In the genomic region with DNA sequence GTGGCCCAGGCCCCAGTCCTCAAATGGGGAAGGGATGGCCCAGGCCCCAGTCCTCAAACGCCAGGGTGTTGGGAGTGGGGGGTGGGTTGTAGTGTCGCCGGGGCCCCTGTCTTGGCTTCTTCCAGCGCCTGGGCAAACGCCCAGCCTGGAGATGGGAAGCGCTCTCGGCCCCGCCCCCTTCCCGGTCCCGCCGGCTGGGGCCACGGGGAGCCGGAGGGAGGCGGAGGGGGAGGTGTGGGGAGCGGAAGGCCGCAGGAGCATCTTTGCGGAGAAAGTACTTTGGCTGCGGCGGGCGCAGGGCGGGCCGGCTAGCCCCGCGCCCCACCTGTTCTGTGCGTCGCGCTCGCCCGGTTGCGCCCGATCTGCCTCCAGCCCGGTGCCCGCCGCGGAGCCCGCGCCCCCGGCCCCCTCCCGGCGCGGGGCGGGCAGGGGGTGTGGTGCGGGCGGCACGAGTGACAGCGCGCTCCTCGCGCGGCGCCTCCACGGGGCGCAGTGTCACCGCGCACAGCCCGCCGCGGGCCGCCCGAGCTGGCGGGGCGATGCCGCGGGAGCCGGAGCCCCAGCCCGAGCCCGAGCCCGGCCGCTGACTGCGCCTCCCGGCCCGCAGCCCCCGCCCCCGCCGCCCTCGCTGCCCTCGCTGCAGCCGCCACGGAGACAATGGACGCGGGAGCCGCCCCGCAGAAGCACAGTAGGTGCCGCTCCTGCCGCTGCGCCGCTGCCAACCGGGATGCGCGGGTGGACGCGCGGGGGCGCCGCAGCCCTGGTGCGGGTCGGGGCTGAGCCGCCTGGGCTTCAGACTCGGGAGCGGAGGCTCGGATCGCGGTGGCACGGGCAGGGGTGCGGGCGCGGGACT, we compare ENCODE assay signal across 8 cellular contexts. TPM values are rescaled to one million over a fixed set of nuclear protein-coding genes. Genes with fewer than 3 reads are reported as not detected.
DNase-seq lines count a peak whose midpoint lies in the region; ATAC-seq, FAIRE-seq and TF ChIP-seq lines count a peak whose summit lies in the region.

No MANE protein-coding gene starts in this region.

- H3K23me2 ChIP-seq in H1 (ENCODE audit: low read depth, low read length), result no peaks in the 10 kb centered on the region; the same call in 1 of the 2 replicates

- H3K36me3 ChIP-seq in H1 (ENCODE audit: control insufficient read depth in 2 of 4, insufficient read depth in 4 of 4, low read length in 3 of 4), result no peaks in the 10 kb centered on the region
- no peaks in the 10 kb centered on the region for H3K36me3 ChIP-seq in psoas muscle (ENCODE audit: insufficient read depth in 1 of 2, low read depth in 1 of 2)

- H3K79me2 ChIP-seq in H1 (ENCODE audit: control insufficient read depth in 1 of 2, insufficient read depth in 2 of 2, low read length in 2 of 2), result no peaks in the 10 kb centered on the region

- H2AFZ ChIP-seq in H1 (ENCODE audit: low read length), result no peak overlapping the region

- peak overlapping the region; percentile 87 for H3K27ac ChIP-seq in RWPE1
- no peak overlapping the region for H3K27ac ChIP-seq in H1 (ENCODE audit: low read depth, low read length)
- H3K27ac ChIP-seq in psoas muscle, result no peak overlapping the region

- H3K4me1 ChIP-seq in H1 (replicated peaks in 1 of 4; ENCODE audit: control insufficient read depth in 3 of 4, insufficient read depth in 4 of 4, low read length in 3 of 4) (peaks cover 0 to 18% (median 10%) of the 10 kb centered on the region in 4 experiments; a peak in 4 of 7 replicates), psoas muscle (peaks cover 3% of the 10 kb centered on the region)

- H2BK120ac ChIP-seq in H1 (replicated peaks; ENCODE audit: low read depth, low read length), result no peak overlapping the region

- no peak overlapping the region; the same call in 1 of the 2 replicates for H2BK15ac ChIP-seq in H1 (ENCODE audit: low read length)

- H3K9me3 ChIP-seq in H1 (ENCODE audit: insufficient read depth in 2 of 2, low read depth in 1 of 2, low read length in 1 of 2) (no peaks in the 10 kb centered on the region), psoas muscle (no peaks in the 10 kb centered on the region)

- H4K5ac ChIP-seq in H1 (ENCODE audit: insufficient read length, low read depth, low read length), result no peak overlapping the region

- FAIRE-seq in H1 (lab: Jason Lieb, UNC), result no peak

- H3K4ac ChIP-seq in H1 (replicated peaks; ENCODE audit: insufficient read length, low read depth, low read length), result no peak overlapping the region

- WGBS in H1 (ENCODE audit: extremely low coverage in 1 of 2, insufficient coverage in 1 of 2, insufficient read length in 1 of 2, insufficient replicate concordance in 2 of 2, low coverage in 1 of 2, low lambda C conversion rate in 2 of 2, missing lambda C conversion rate in 1 of 2), 2 experiments, result 7% methylated on average over 50 of the region's 107 CpGs; no CpG with 5 or more reads in 1 of the 2 experiments
- WGBS in psoas muscle, 3 donors, result 1 to 2% (median 2%) methylated on average over 41 to 107 of the region's 107 CpGs

- H3K4me2 ChIP-seq in H1 (ENCODE audit: insufficient read depth in 1 of 2, low read depth in 2 of 2, low read length in 2 of 2), result peak overlapping the region; percentile 1 to 61; a peak in 3 of 4 replicates

- CTCF ChIA-PET in GM10248 (lab: Yijun Ruan, JAX) (no interaction called here), RWPE1 (lab: Yijun Ruan, JAX) (interaction anchor here (0.6 to 0.7 kb wide), 2 partner anchors 30 to 720 kb away, joined by 3 read pairs; no protein-coding TSS in a partner anchor), H1 (lab: Charles Lee; ENCODE audit: partially characterized antibody) (interaction anchor here (0.6 to 2.5 kb wide), 15 partner anchors 9 to 981 kb away, joined by 3 to 11 read pairs (median 4); partner anchors contain the start of gene FAAP20)

- H2BK20ac ChIP-seq in H1 (ENCODE audit: low read length), result no peak overlapping the region

- intact Hi-C loops in psoas muscle (cut with DNase I), result no loop called here
- intact Hi-C loops in Right ventricle myocardium inferior (cut with DNase I), result no loop called here

- H4K8ac ChIP-seq in H1 (ENCODE audit: extremely low read depth, insufficient read depth, low read length), result peak overlapping the region; percentile 89; the same call in 1 of the 2 replicates

- no peak overlapping the region for H3K23ac ChIP-seq in H1 (ENCODE audit: insufficient read length)

- no peak overlapping the region for H2AK5ac ChIP-seq in H1 (ENCODE audit: low read depth, low read length)

- H3K56ac ChIP-seq in H1 (replicated peaks; ENCODE audit: insufficient read length, low read depth, low read length), result no peak overlapping the region

- H3K14ac ChIP-seq in H1 (ENCODE audit: insufficient read length), result no peak overlapping the region

- no peaks in the 10 kb centered on the region for H3K79me1 ChIP-seq in H1 (ENCODE audit: low read depth, low read length)

- H4K91ac ChIP-seq in H1 (replicated peaks; ENCODE audit: insufficient read length, low read length), result no peak overlapping the region

- TF ChIP-seq CTCF in GM10248 (IDR thresholded peaks at IDR 0.05; ENCODE audit: control extremely low read depth, extremely low read depth, low read depth, missing control alignments), result peak; percentile 6
- no peak for TF ChIP-seq CTCF in RWPE1 (conservative IDR thresholded peaks at IDR 0.05; ENCODE audit: low read depth)
- TF ChIP-seq CTCF in H1 (IDR thresholded peaks at IDR 0.05; ENCODE audit: control extremely low read depth in 1 of 3, insufficient read depth in 1 of 3, low read depth in 1 of 3, low read length in 3 of 3), result peak in 2 of 3 experiments; percentile 24 to 54; a peak in 3 of 4 replicates
- peak; percentile 12 for TF ChIP-seq CTCF in psoas muscle (IDR thresholded peaks at IDR 0.05)

- no peak overlapping the region for H2BK5ac ChIP-seq in H1 (ENCODE audit: low read depth, low read length)

- peaks cover 18 to 34% (median 30%) of the 10 kb centered on the region in 4 experiments for H3K27me3 ChIP-seq in H1 (replicated peaks in 1 of 4; ENCODE audit: control insufficient read depth in 3 of 4, extremely low read depth in 1 of 4, insufficient read depth in 3 of 4, low read length in 3 of 4)
- H3K27me3 ChIP-seq in psoas muscle (ENCODE audit: insufficient read depth in 3 of 3, low read length in 2 of 3), result peaks cover 2 to 87% (median 30%) of the 10 kb centered on the region in 3 donors

- peak in 1 of 4 donors; percentile 35 for ATAC-seq in psoas muscle
- ATAC-seq in Right ventricle myocardium inferior, result no peak

- POLR2A ChIA-PET in GM10248 (lab: Yijun Ruan, JAX) (no interaction called here), RWPE1 (lab: Yijun Ruan, JAX; ENCODE audit: low non-redundant PET) (no interaction called here), H1 (lab: Charles Lee; ENCODE audit: partially characterized antibody) (interaction anchor here (1.1 to 1.3 kb wide), 2 partner anchors 30 to 83 kb away, joined by 3 to 5 read pairs; partner anchors contain the start of genes PANK4 and PEX10)

- DNase-seq in GM10248 (ENCODE audit: extremely low spot score), result no peak
- no peak for DNase-seq in RWPE1 (ENCODE audit: low spot score)
- peak in 1 of 2 experiments; percentile 76 for DNase-seq in H1 (ENCODE audit: low read depth in 1 of 2, low spot score in 2 of 2)
- no peak for DNase-seq in psoas muscle
- DNase-seq in OCI-M1 (lab: John Stamatoyannopoulos, UW), result no peak
- no peak for DNase-seq in AML-193 (lab: John Stamatoyannopoulos, UW)
- no peak for DNase-seq in Right ventricle myocardium inferior (ENCODE audit: missing footprints)
- DNase-seq in hepatic stellate cell (ENCODE audit: low spot score), result no peak

- H3K9ac ChIP-seq in H1 (replicated peaks in 1 of 4; ENCODE audit: extremely low read depth in 1 of 4, low read depth in 3 of 4, low read length in 3 of 4), result no peak overlapping the region

- TF ChIP-seq RAD21 in H1 (IDR thresholded peaks at IDR 0.05 in 1 of 2, conservative IDR thresholded peaks at IDR 0.05 in 1 of 2; ENCODE audit: low read depth in 2 of 2, low read length in 2 of 2), result peak; percentile 51 to 71

- TF ChIP-seq POLR2A in H1 (IDR thresholded peaks at IDR 0.05; ENCODE audit: control extremely low read depth in 1 of 2, low read depth in 2 of 2, low read length in 2 of 2), result no peak

- H3K4me3 ChIP-seq in H1 (ENCODE audit: extremely low read depth in 1 of 4, insufficient read depth in 2 of 4, low read depth in 3 of 4, low read length in 4 of 4) (peak overlapping the region in 2 of 4 experiments; percentile 10 to 51; a peak in 5 of 8 replicates), psoas muscle (no peak overlapping the region)

- no peak overlapping the region for H2BK12ac ChIP-seq in H1 (ENCODE audit: low read depth, low read length)

- TF ChIP-seq EP300 in H1 (IDR thresholded peaks at IDR 0.05; ENCODE audit: borderline replicate concordance in 1 of 2, low read depth in 2 of 2, low read length in 2 of 2), result no peak

- H3K18ac ChIP-seq in H1 (ENCODE audit: extremely low read depth, low read length), result no peak overlapping the region

- peaks cover 0 to 3% of the 10 kb centered on the region in 2 experiments for H4K20me1 ChIP-seq in H1 (replicated peaks in 1 of 2; ENCODE audit: control insufficient read depth in 1 of 2, insufficient read depth in 2 of 2, low read length in 2 of 2)

RNA-seq across cellular contexts. Expression of gene PEX10, which starts 31.1 kb away (rescaled TPM):
- 24.3 and 24.7 TPM in 2 replicates for total RNA-seq in H1 (2021; fragmentation: NEBNext Ultra II Directional; extraction: Animal tissue kit (Norgen Biotek cat#: 25700))
- polyA plus RNA-seq in H1 (2011; rRNA removed), result 26.9 and 37.3 TPM in 2 replicates
- polyA plus RNA-seq in H1 (2011; cell fraction: cytosol; rRNA removed), result 29.9 TPM
- polyA plus RNA-seq in H1 (2011; cell fraction: nucleus; rRNA removed), result 42.6 TPM
- polyA plus RNA-seq in H1 (2012, experiment 1 of 2), result 16.5 to 25.6 TPM (median 24.1 TPM) in 4 replicates
- 26.0 TPM for polyA plus RNA-seq in H1 (2012, experiment 2 of 2)
- 13.3 TPM for polyA plus RNA-seq in H1 (2013, experiment 1 of 2)
- polyA plus RNA-seq in H1 (2013, experiment 2 of 2), result 13.7 TPM
- 10.7 and 13.6 TPM in 2 replicates for polyA minus RNA-seq in H1 (2011; rRNA and poly(A)+ RNA removed)
- 19.8 TPM for polyA minus RNA-seq in H1 (2011; cell fraction: cytosol; rRNA and poly(A)+ RNA removed)
- 22.3 TPM for polyA minus RNA-seq in H1 (2011; cell fraction: nucleus; rRNA and poly(A)+ RNA removed)
- 10 to 100 TPM; 14.1 to 19.7 (median 17.1) TPM for total RNA-seq in psoas muscle
- polyA plus RNA-seq in psoas muscle, result 10 to 100 TPM; 12.6 to 18.4 (median 16.2) TPM
- total RNA-seq in Right ventricle myocardium inferior, result 14.5 TPM

RNA-seq across cellular contexts. Expression of gene PLCH2, which starts 32.6 kb away (rescaled TPM):
- total RNA-seq in H1 (2021; fragmentation: NEBNext Ultra II Directional; extraction: Animal tissue kit (Norgen Biotek cat#: 25700)), result 0.19 TPM in 2 replicates
- polyA plus RNA-seq in H1 (2011; rRNA removed), result 0.14 TPM in 2 replicates
- 0.12 TPM for polyA plus RNA-seq in H1 (2011; cell fraction: cytosol; rRNA removed)
- 0.54 TPM for polyA plus RNA-seq in H1 (2011; cell fraction: nucleus; rRNA removed)
- polyA plus RNA-seq in H1 (2012, experiment 1 of 2), result 0.06 to 0.16 TPM (median 0.14 TPM) in 4 replicates
- 0.07 TPM for polyA plus RNA-seq in H1 (2012, experiment 2 of 2)
- polyA plus RNA-seq in H1 (2013, experiment 1 of 2), result 0.10 TPM
- 0.07 TPM for polyA plus RNA-seq in H1 (2013, experiment 2 of 2)
- 0.05 and 0.16 TPM in 2 replicates for polyA minus RNA-seq in H1 (2011; rRNA and poly(A)+ RNA removed)
- not detected for polyA minus RNA-seq in H1 (2011; cell fraction: cytosol; rRNA and poly(A)+ RNA removed)
- 0.30 TPM for polyA minus RNA-seq in H1 (2011; cell fraction: nucleus; rRNA and poly(A)+ RNA removed)
- under 1 TPM; 0.04 to 0.60 (median 0.13) TPM for total RNA-seq in psoas muscle
- under 1 TPM in 2 of 3 donors, not detected in 1; 0.05 to 0.12 TPM for polyA plus RNA-seq in psoas muscle
- 0.46 TPM for total RNA-seq in Right ventricle myocardium inferior

RNA-seq across cellular contexts. Expression of gene RER1, which starts 51.9 kb away (rescaled TPM):
- total RNA-seq in H1 (2021; fragmentation: NEBNext Ultra II Directional; extraction: Animal tissue kit (Norgen Biotek cat#: 25700)), result 92.0 and 102 TPM in 2 replicates
- polyA plus RNA-seq in H1 (2011; rRNA removed), result 120 and 134 TPM in 2 replicates
- 93.7 TPM for polyA plus RNA-seq in H1 (2011; cell fraction: cytosol; rRNA removed)
- polyA plus RNA-seq in H1 (2011; cell fraction: nucleus; rRNA removed), result 63.8 TPM
- 70.3 to 94.7 TPM (median 80.1 TPM) in 4 replicates for polyA plus RNA-seq in H1 (2012, experiment 1 of 2)
- 37.7 TPM for polyA plus RNA-seq in H1 (2012, experiment 2 of 2)
- polyA plus RNA-seq in H1 (2013, experiment 1 of 2), result 96.9 TPM
- polyA plus RNA-seq in H1 (2013, experiment 2 of 2), result 106 TPM
- polyA minus RNA-seq in H1 (2011; rRNA and poly(A)+ RNA removed), result 133 and 151 TPM in 2 replicates
- 34.6 TPM for polyA minus RNA-seq in H1 (2011; cell fraction: cytosol; rRNA and poly(A)+ RNA removed)
- 20.3 TPM for polyA minus RNA-seq in H1 (2011; cell fraction: nucleus; rRNA and poly(A)+ RNA removed)
- 10 to 100 TPM; 71.1 to 97.6 (median 86.7) TPM for total RNA-seq in psoas muscle
- 100 to 1,000 TPM in 1 of 3 donors, 10 to 100 TPM in 2; 68.8 to 119 (median 91.3) TPM for polyA plus RNA-seq in psoas muscle
- total RNA-seq in Right ventricle myocardium inferior, result 85.8 TPM

RNA-seq across cellular contexts. Expression of gene MORN1, which starts 52.2 kb away (rescaled TPM):
- 9.1 and 10.5 TPM in 2 replicates for total RNA-seq in H1 (2021; fragmentation: NEBNext Ultra II Directional; extraction: Animal tissue kit (Norgen Biotek cat#: 25700))
- polyA plus RNA-seq in H1 (2011; rRNA removed) (5.0 and 7.6 TPM in 2 replicates), psoas muscle (1 to 10 TPM; 1.2 to 7.3 (median 3.1) TPM)
- 6.9 TPM for polyA plus RNA-seq in H1 (2011; cell fraction: cytosol; rRNA removed)
- 15.8 TPM for polyA plus RNA-seq in H1 (2011; cell fraction: nucleus; rRNA removed)
- 4.3 to 8.9 TPM (median 7.8 TPM) in 4 replicates for polyA plus RNA-seq in H1 (2012, experiment 1 of 2)
- polyA plus RNA-seq in H1 (2012, experiment 2 of 2), result 2.9 TPM
- 3.5 TPM for polyA plus RNA-seq in H1 (2013, experiment 1 of 2)
- 3.7 TPM for polyA plus RNA-seq in H1 (2013, experiment 2 of 2)
- 9.2 and 11.9 TPM in 2 replicates for polyA minus RNA-seq in H1 (2011; rRNA and poly(A)+ RNA removed)
- polyA minus RNA-seq in H1 (2011; cell fraction: cytosol; rRNA and poly(A)+ RNA removed), result 7.9 TPM
- 14.4 TPM for polyA minus RNA-seq in H1 (2011; cell fraction: nucleus; rRNA and poly(A)+ RNA removed)
- total RNA-seq in psoas muscle (1 to 10 TPM; 3.6 to 6.3 (median 4.5) TPM), Right ventricle myocardium inferior (4.9 TPM)
